7 cellular contexts compared by ENCODE assay signal in genomic region chr2:16301961-16302360, GRCh38.
"Had no signal": no experiment of that assay in that cellular context is flagged by ENCODE, and none has a peak within 500 bp of the region (broad histone marks: within the 10 kb centered on the region; RNA-seq: fewer than 3 reads in every experiment).

No MANE protein-coding gene starts in this region.

- H3K27ac Mint-ChIP-seq: IgD-negative memory B cell had no signal

- H3K36me3 Mint-ChIP-seq: IgD-negative memory B cell had no signal

- H3K4me3 ChIP-seq: K562 had no signal

- ATAC-seq: HepG2, K562 had no signal

- H3K27ac ChIP-seq: HL-60 had no signal

- DNase-seq: IMR-90, KBM-7, KG1 had no signal

- H3K4me3 Mint-ChIP-seq: IgD-negative memory B cell had no signal
